Comparison of ENCODE assay signal across 10 cellular contexts in the genomic region with DNA sequence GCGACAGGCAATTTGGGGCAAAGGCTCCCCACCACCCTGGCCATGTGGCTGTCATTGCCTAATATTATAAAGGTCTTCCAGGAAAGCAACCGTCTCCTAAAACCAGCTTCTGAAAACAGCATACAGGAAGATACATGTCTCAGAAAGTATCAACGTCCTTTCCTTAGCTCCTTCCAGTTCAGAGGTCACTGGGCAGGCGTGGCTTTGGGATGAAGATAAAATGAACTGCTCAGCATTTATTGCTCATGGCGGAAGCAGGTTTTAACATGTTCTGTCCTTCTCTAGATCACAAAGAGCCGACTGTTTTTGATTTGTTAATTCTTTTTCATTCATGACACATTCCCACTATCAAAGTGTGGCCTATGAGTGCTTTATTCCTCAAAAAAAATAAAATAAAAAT. TPM values are rescaled to one million over a fixed set of nuclear protein-coding genes. Genes with fewer than 3 reads are reported as not detected.
DNase-seq lines count a peak whose midpoint lies in the region; ATAC-seq, FAIRE-seq and TF ChIP-seq lines count a peak whose summit lies in the region.
"Had no signal": no experiment of that assay in that cellular context is flagged by ENCODE, and none has a peak within 500 bp of the region (broad histone marks: within the 10 kb centered on the region; RNA-seq: fewer than 3 reads in every experiment).

No MANE protein-coding gene starts in this region.

- CTCF ChIA-PET in mammary epithelial cell (lab: Charles Lee; ENCODE audit: low non-redundant PET) = interaction anchor here (0.6 kb wide), 1 partner anchor 119 kb away, joined by 6 read pairs; no protein-coding TSS in a partner anchor

- H3K9me3 ChIP-seq in Loucy (ENCODE audit: insufficient read depth, low read depth, low read length) (no peaks in the 10 kb centered on the region), mammary epithelial cell (replicated peaks; ENCODE audit: insufficient read depth, low read length) (no peaks in the 10 kb centered on the region), keratinocyte (ENCODE audit: control insufficient read depth, low read depth, low read length) (no peaks in the 10 kb centered on the region), small intestine (ENCODE audit: control insufficient read depth, low read depth) (no peaks in the 10 kb centered on the region)

- H3F3A ChIP-seq in Loucy (ENCODE audit: low read depth) = 0 out of 2 replicates have a peak, but pooled peaks cover 3% of the 10 kb centered on the region

- TF ChIP-seq CTCF in Loucy (conservative IDR thresholded peaks at IDR 0.05; ENCODE audit: low read length) = no peak
- TF ChIP-seq CTCF in mammary epithelial cell (conservative IDR thresholded peaks at IDR 0.05 in 1 of 2, IDR thresholded peaks at IDR 0.05 in 1 of 2; ENCODE audit: extremely low read depth in 1 of 2, insufficient read depth in 1 of 2, low read depth in 1 of 2, low read length in 2 of 2) = no peak
- no peak for TF ChIP-seq CTCF in keratinocyte (optimal IDR thresholded peaks at IDR 0.05 in 1 of 3, IDR thresholded peaks at IDR 0.05 in 1 of 3, conservative IDR thresholded peaks at IDR 0.05 in 1 of 3; ENCODE audit: extremely low read depth in 1 of 3, insufficient read depth in 2 of 3, low read length in 3 of 3)

- H3K9me2 ChIP-seq in Loucy (replicated peaks; ENCODE audit: low read depth, low read length) = no peaks in the 10 kb centered on the region

- H2AFZ ChIP-seq in Loucy (ENCODE audit: low read length) (no peak overlapping the region), mammary epithelial cell (ENCODE audit: low read depth, low read length) (no peak overlapping the region), keratinocyte (ENCODE audit: control insufficient read depth, low read length) (no peak overlapping the region)

- intact Hi-C loops in mammary epithelial cell (cut with micrococcal nuclease) = loop anchor here (5.0 kb wide), 1 partner anchor 214 kb away; no protein-coding TSS in a partner anchor

- FAIRE-seq in keratinocyte (lab: Jason Lieb, UNC) (peak; percentile 57), small intestine (lab: Jason Lieb, UNC) (no peak)
- FAIRE-seq: colon had no signal

- H3K27ac ChIP-seq in mammary epithelial cell (ENCODE audit: insufficient read depth, low read depth, low read length) (peak overlapping the region; percentile 65), keratinocyte (ENCODE audit: control insufficient read depth, insufficient read depth, low read length) (peak overlapping the region; percentile 89), small intestine (ENCODE audit: low read depth in 1 of 2, low read length in 1 of 2) (peak overlapping the region; percentile 57 to 82)

- dilution Hi-C loops in mammary epithelial cell (cut with HindIII; ENCODE audit: low sequenced_read_pairs) = loop anchor here (10.0 to 25.0 kb wide), 2 partner anchors 216 to 559 kb away; no protein-coding TSS in a partner anchor
- dilution Hi-C loops in keratinocyte (cut with MboI; ENCODE audit: extremely low pct_ligation_motif_present, low sequenced_read_pairs) = no loop called here

- DNase-seq in mammary epithelial cell = peak; percentile 73
- no peak for DNase-seq in keratinocyte (ENCODE audit: low read depth, low spot score)
- DNase-seq in small intestine = peak; percentile 91
- DNase-seq in NK-92 (lab: John Stamatoyannopoulos, UW; ENCODE audit: unreplicated experiment) = no peak
- no peak for DNase-seq in activated CD8-positive, alpha-beta memory T cell treated with anti-CD3 and anti-CD28 coated beads for 24 hours
- no peak for DNase-seq in NCI-H2029 (lab: John Stamatoyannopoulos, UW)
- DNase-seq: T-helper 17 cell had no signal

- H3K4me1 ChIP-seq in Loucy (ENCODE audit: insufficient read depth, low read length, poor library complexity, severe bottlenecking) (peaks cover 37% of the 10 kb centered on the region), mammary epithelial cell (ENCODE audit: insufficient read depth, low read length) (peaks cover 32% of the 10 kb centered on the region), keratinocyte (ENCODE audit: control insufficient read depth, extremely low read depth, insufficient read depth, low read length) (peaks cover 31% of the 10 kb centered on the region), small intestine (ENCODE audit: control insufficient read depth in 2 of 2, insufficient read depth in 1 of 2, low read depth in 1 of 2, low read length in 1 of 2) (peaks cover 9 to 13% of the 10 kb centered on the region in 2 donors)

- H3K79me2 ChIP-seq in Loucy (ENCODE audit: insufficient read depth, low read length) (peaks cover 94% of the 10 kb centered on the region), mammary epithelial cell (ENCODE audit: insufficient read depth, low read length) (peaks cover 91% of the 10 kb centered on the region), keratinocyte (ENCODE audit: control insufficient read depth, insufficient read depth, low read length) (peaks cover 74% of the 10 kb centered on the region)

- H3K4me2 ChIP-seq in Loucy (ENCODE audit: low read depth, low read length, poor library complexity, severe bottlenecking) (peak overlapping the region; percentile 71), mammary epithelial cell (ENCODE audit: insufficient read depth, low read depth, low read length) (peak overlapping the region; percentile 69), keratinocyte (ENCODE audit: control insufficient read depth, extremely low read depth, insufficient read depth, low read depth, low read length) (peak overlapping the region; percentile 91)

- peaks cover 85% of the 10 kb centered on the region for H4K20me1 ChIP-seq in Loucy (ENCODE audit: insufficient read depth, low read length, poor library complexity, severe bottlenecking)
- H4K20me1 ChIP-seq in mammary epithelial cell (ENCODE audit: insufficient read depth, low read length) = no peaks in the 10 kb centered on the region
- H4K20me1 ChIP-seq in keratinocyte (ENCODE audit: control insufficient read depth, extremely low read depth, insufficient read depth, low read length) = peaks cover 3% of the 10 kb centered on the region

- WGBS in mammary epithelial cell (ENCODE audit: low coverage, missing lambda C conversion rate) = 12% methylated on average over 6 of the region's 6 CpGs
- 18 to 43% (median 38%) methylated on average over 6 of the region's 6 CpGs for WGBS in small intestine, 3 donors

- no TSS peak for BruUV-seq in mammary epithelial cell (replicated peaks; lab: Mats Ljungman, UMichigan)

- in situ Hi-C loops in mammary epithelial cell (cut with MboI; ENCODE audit: low sequenced_read_pairs in 2 of 2) = loop anchor here in 1 of 2 donors (10.0 kb wide), 1 partner anchor 96 kb away; a partner anchor contains a TSS

- peak overlapping the region; percentile 56 for H3K4me3 ChIP-seq in Loucy (ENCODE audit: low read length, poor library complexity, severe bottlenecking)
- H3K4me3 ChIP-seq in mammary epithelial cell (replicated peaks in 1 of 3; ENCODE audit: insufficient read depth in 1 of 3, low read depth in 2 of 3, low read length in 3 of 3) = peak overlapping the region in 1 of 3 experiments; percentile 8
- peak overlapping the region in 2 of 3 experiments; percentile 4 to 58 for H3K4me3 ChIP-seq in keratinocyte (ENCODE audit: control insufficient read depth in 2 of 3, extremely low read depth in 1 of 3, insufficient read depth in 2 of 3, low read depth in 1 of 3, low read length in 3 of 3)
- H3K4me3 ChIP-seq in small intestine (ENCODE audit: low read depth in 1 of 2, low read length in 2 of 2) = no peak overlapping the region

- no peaks in the 10 kb centered on the region for H3K9me1 ChIP-seq in keratinocyte (ENCODE audit: control insufficient read depth, extremely low read depth, insufficient read depth, low read length)

- H3K36me3 ChIP-seq in Loucy (ENCODE audit: insufficient read depth, low read length) = peaks cover 10% of the 10 kb centered on the region; the same call in 1 of the 2 replicates
- peaks cover 3% of the 10 kb centered on the region for H3K36me3 ChIP-seq in mammary epithelial cell (ENCODE audit: insufficient read depth, low read length)
- H3K36me3 ChIP-seq in keratinocyte (ENCODE audit: control insufficient read depth in 2 of 2, extremely low read depth in 1 of 2, insufficient read depth in 2 of 2, low read length in 2 of 2) = no peaks in the 10 kb centered on the region
- H3K36me3 ChIP-seq in small intestine (ENCODE audit: control insufficient read depth in 2 of 2, insufficient read depth in 2 of 2, low read length in 2 of 2) = peaks cover 0 to 3% of the 10 kb centered on the region in 2 donors

- ATAC-seq in HG02759 (IDR thresholded peaks at IDR 0.05; ENCODE audit: unreplicated experiment) = no peak

- H3K27me3 ChIP-seq in Loucy (ENCODE audit: insufficient read depth, low read length, poor library complexity, severe bottlenecking) = no peaks in the 10 kb centered on the region
- no peaks in the 10 kb centered on the region for H3K27me3 ChIP-seq in mammary epithelial cell (ENCODE audit: insufficient read depth, low read length)
- no peaks in the 10 kb centered on the region for H3K27me3 ChIP-seq in keratinocyte (ENCODE audit: control insufficient read depth, extremely low read depth, insufficient read depth, low read length)
- H3K27me3 ChIP-seq in small intestine (ENCODE audit: control insufficient read depth in 2 of 2, insufficient read depth in 2 of 2, low read length in 2 of 2) = no peaks in the 10 kb centered on the region

- H3K9ac ChIP-seq in Loucy (ENCODE audit: low read depth, low read length, poor library complexity, severe bottlenecking) (peak overlapping the region; percentile 15), mammary epithelial cell (ENCODE audit: insufficient read depth, low read length) (no peak overlapping the region), keratinocyte (ENCODE audit: control insufficient read depth, extremely low read depth, insufficient read depth, low read length) (peak overlapping the region; percentile 60)

RNA-seq across cellular contexts. Expression of a gene that starts 8.0 kb away (rescaled TPM):
- 10 to 100 TPM; 40.7 to 43.6 TPM for total RNA-seq in mammary epithelial cell
- polyA plus RNA-seq in mammary epithelial cell = 51.3 TPM
- polyA minus RNA-seq in mammary epithelial cell = 33.4 TPM
- polyA plus RNA-seq in keratinocyte = 41.0 to 52.0 TPM (median 51.9 TPM) in 3 replicates
- polyA plus RNA-seq in keratinocyte (2011; ENCODE audit: low read depth) = 79.6 TPM
- polyA plus RNA-seq in keratinocyte (2011; cell fraction: cytosol; rRNA removed) = 39.0 and 48.7 TPM in 2 replicates
- 45.6 and 48.6 TPM in 2 replicates for polyA plus RNA-seq in keratinocyte (2011; cell fraction: nucleus; rRNA removed)
- 32.2 and 37.5 TPM in 2 replicates for polyA plus RNA-seq in keratinocyte (2012; ENCODE audit: low replicate concordance)
- polyA minus RNA-seq in keratinocyte = 16.8 to 41.3 TPM (median 21.2 TPM) in 3 replicates
- polyA minus RNA-seq in keratinocyte (2011; cell fraction: cytosol; rRNA and poly(A)+ RNA removed) = 39.5 TPM
- polyA minus RNA-seq in keratinocyte (2011; cell fraction: nucleus; rRNA and poly(A)+ RNA removed) = 12.7 and 17.3 TPM in 2 replicates
- polyA plus RNA-seq in small intestine = 10 to 100 TPM; 16.8 to 38.6 (median 29.7) TPM

Comparison
In these comparisons a context has a peak if more than half of its experiments do, and no peak if none do; other contexts are left out.
1. H3K4me3 ChIP-seq: peak in Loucy (single experiment) and keratinocyte (2 of 3); none in small intestine (0 of 2).
2. DNase-seq: peak in mammary epithelial cell (single experiment) and small intestine (single experiment); none in keratinocyte (single experiment), NK-92 (single experiment), activated CD8-positive, alpha-beta memory T cell treated with anti-CD3 and anti-CD28 coated beads for 24 hours (single experiment) and NCI-H2029 (single experiment).
3. Peak in every context shown above with its lines, with median percentiles within 50 percentile points of each other: H3K4me2 ChIP-seq and H3K27ac ChIP-seq.